In genomic region chr19:44817725-44818469, GRCh38 we compare ENCODE assay signal across 1 cellular context.
TF ChIP-seq lines count a peak whose summit lies in the region.

No MANE protein-coding gene starts in this region.

TF ChIP-seq in HepG2, 621 proteins besides CTCF, POLR2A, EP300 and RAD21:
- TF ChIP-seq FLYWCH1 (CRISPR knock-in tag; IDR thresholded peaks at IDR 0.05) (no peak), JARID2 (CRISPR knock-in tag; IDR thresholded peaks at IDR 0.05; ENCODE audit: insufficient replicate concordance) (peak; percentile 53), NRL (CRISPR knock-in tag; IDR thresholded peaks at IDR 0.05; ENCODE audit: borderline replicate concordance) (no peak), ZNF331 (CRISPR knock-in tag; IDR thresholded peaks at IDR 0.05) (peak; percentile 40; the same call in 1 of the 2 replicates), ZNF670 (CRISPR knock-in tag; IDR thresholded peaks at IDR 0.05; ENCODE audit: borderline replicate concordance) (no peak), RARA (CRISPR knock-in tag; IDR thresholded peaks at IDR 0.05) (no peak), GATAD2A (CRISPR knock-in tag; IDR thresholded peaks at IDR 0.05) (0 out of 2 replicates have a peak, but pooled peaks have one; percentile 16), PRDM15 (CRISPR knock-in tag; IDR thresholded peaks at IDR 0.05) (no peak), ZNF577 (CRISPR knock-in tag; IDR thresholded peaks at IDR 0.05; ENCODE audit: borderline replicate concordance, low read depth) (no peak), ZNF496 (CRISPR knock-in tag; IDR thresholded peaks at IDR 0.05; ENCODE audit: insufficient replicate concordance) (no peak), SOX13 (IDR thresholded peaks at IDR 0.05) (no peak), SOX13 (CRISPR knock-in tag; conservative IDR thresholded peaks at IDR 0.05 in 1 of 2, IDR thresholded peaks at IDR 0.05 in 1 of 2) (0 out of 4 replicates have a peak, but pooled peaks of 1 of the 2 experiments have one; percentile 6), ZNF687 (CRISPR knock-in tag; IDR thresholded peaks at IDR 0.05) (peak; percentile 26), MAFG (CRISPR knock-in tag; IDR thresholded peaks at IDR 0.05) (no peak), ZNF770 (CRISPR knock-in tag; IDR thresholded peaks at IDR 0.05) (peak; percentile 57; the same call in 1 of the 2 replicates), ZNF44 (CRISPR knock-in tag; IDR thresholded peaks at IDR 0.05) (no peak), ZNF790 (CRISPR knock-in tag; IDR thresholded peaks at IDR 0.05; ENCODE audit: borderline replicate concordance) (0 out of 2 replicates have a peak, but pooled peaks have one; percentile 32), NR2F6 (IDR thresholded peaks at IDR 0.05) (peak; percentile 9; the same call in 1 of the 2 replicates), NR2F6 (CRISPR knock-in tag; IDR thresholded peaks at IDR 0.05) (no peak), HNF1A (IDR thresholded peaks at IDR 0.05; ENCODE audit: low read depth) (peak; percentile 69), HNF1A (CRISPR knock-in tag; IDR thresholded peaks at IDR 0.05; ENCODE audit: borderline replicate concordance) (no peak; the same call in 1 of the 2 replicates), RFXANK (CRISPR knock-in tag; IDR thresholded peaks at IDR 0.05) (no peak), ZNF263 (CRISPR knock-in tag; IDR thresholded peaks at IDR 0.05) (peak; percentile 53; the same call in 1 of the 2 replicates), TAF15 (IDR thresholded peaks at IDR 0.05; ENCODE audit: low read depth, low read length, poor library complexity, severe bottlenecking) (no peak), ZIK1 (CRISPR knock-in tag; IDR thresholded peaks at IDR 0.05; ENCODE audit: borderline replicate concordance, low read depth) (no peak), ZNF576 (CRISPR knock-in tag; IDR thresholded peaks at IDR 0.05) (no peak), PHF21A (CRISPR knock-in tag; IDR thresholded peaks at IDR 0.05) (0 out of 2 replicates have a peak, but pooled peaks have one; percentile 35), ZNF180 (CRISPR knock-in tag; IDR thresholded peaks at IDR 0.05; ENCODE audit: borderline replicate concordance, low read depth) (no peak), FUBP1 (CRISPR knock-in tag; IDR thresholded peaks at IDR 0.05; ENCODE audit: borderline replicate concordance) (no peak)
